Comparison of ENCODE assay signal across 1 cellular context in the genomic region with DNA sequence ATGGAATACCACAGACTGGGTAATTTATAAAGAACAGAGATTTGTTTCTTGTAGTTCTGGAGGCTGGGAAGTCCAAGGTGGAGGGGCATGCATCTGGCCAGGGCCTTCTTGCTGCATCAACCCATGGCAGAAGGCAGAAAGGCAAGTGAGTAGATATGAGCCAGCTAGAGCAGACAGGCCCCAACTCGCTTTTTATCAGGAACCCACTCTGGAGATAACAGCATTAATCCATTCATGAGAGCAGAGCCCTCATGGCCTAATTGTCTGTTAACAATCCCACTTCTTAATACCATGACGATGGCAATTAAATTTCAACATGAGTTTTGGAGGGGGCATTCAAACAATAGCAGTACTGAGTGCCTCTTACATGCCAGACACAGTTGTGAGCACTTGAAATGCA.
TF ChIP-seq lines count a peak whose summit lies in the region.

No MANE protein-coding gene starts in this region.

TF ChIP-seq in WTC11, 78 proteins besides CTCF, POLR2A, EP300 and RAD21 (continued from another document):
- TF ChIP-seq, protein P1, sequence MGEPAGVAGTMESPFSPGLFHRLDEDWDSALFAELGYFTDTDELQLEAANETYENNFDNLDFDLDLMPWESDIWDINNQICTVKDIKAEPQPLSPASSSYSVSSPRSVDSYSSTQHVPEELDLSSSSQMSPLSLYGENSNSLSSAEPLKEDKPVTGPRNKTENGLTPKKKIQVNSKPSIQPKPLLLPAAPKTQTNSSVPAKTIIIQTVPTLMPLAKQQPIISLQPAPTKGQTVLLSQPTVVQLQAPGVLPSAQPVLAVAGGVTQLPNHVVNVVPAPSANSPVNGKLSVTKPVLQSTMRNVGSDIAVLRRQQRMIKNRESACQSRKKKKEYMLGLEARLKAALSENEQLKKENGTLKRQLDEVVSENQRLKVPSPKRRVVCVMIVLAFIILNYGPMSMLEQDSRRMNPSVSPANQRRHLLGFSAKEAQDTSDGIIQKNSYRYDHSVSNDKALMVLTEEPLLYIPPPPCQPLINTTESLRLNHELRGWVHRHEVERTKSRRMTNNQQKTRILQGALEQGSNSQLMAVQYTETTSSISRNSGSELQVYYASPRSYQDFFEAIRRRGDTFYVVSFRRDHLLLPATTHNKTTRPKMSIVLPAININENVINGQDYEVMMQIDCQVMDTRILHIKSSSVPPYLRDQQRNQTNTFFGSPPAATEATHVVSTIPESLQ (CRISPR knock-in tag; IDR thresholded peaks at IDR 0.05): no peak
- TF ChIP-seq CBFB (CRISPR knock-in tag; IDR thresholded peaks at IDR 0.05; ENCODE audit: low read depth) (no peak), SMAD4 (CRISPR knock-in tag; IDR thresholded peaks at IDR 0.05) (no peak)
TF ChIP-seq in WTC11: peak in this region for 0.
